ENCODE assay signal across 8 cellular contexts in the genomic region with DNA sequence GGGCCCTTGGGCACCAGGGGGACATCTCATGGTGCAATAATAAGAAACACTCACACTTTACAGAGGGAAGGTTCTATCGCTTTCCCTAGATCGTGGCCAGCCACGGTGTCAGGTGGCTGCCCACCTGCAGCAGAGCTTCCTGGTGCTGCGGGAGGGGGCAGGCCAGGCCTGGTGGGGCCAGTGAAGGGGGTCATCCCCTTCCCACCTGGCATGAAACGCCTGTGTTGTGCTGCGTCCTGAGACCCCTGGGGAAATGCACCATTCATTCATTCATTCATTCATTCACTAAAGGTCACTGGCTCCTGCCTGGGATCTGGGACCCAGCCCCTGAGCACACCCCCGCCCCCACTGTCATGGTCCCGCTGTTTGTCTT.
A peak's percentile ranks its signal among the peaks of the same experiment; 100 is the strongest.
DNase-seq lines count a peak whose midpoint lies in the region; ATAC-seq and TF ChIP-seq lines count a peak whose summit lies in the region.

No MANE protein-coding gene starts in this region.

- DNase-seq in HFF-Myc (ENCODE audit: extremely low read depth, low read depth) (no peak), iPS DF 6.9 (ENCODE audit: low read depth, low spot score) (no peak), NCI-H2227 (lab: John Stamatoyannopoulos, UW; ENCODE audit: unreplicated experiment) (no peak), SKM-1 treated with dmso at 0.1 percent for 144 hours (lab: John Stamatoyannopoulos, UW; ENCODE audit: unreplicated experiment) (no peak)
- no peak for DNase-seq in stimulated activated CD4-positive, alpha-beta T cell treated with anti-CD3 and anti-CD28 coated beads, Interleukin-12 subunit alpha, Interleukin-12 subunit beta, amount 100 ng/mL, for 4 hours

- no peaks in the 10 kb centered on the region for H3K9me3 Mint-ChIP-seq in activated naive CD8-positive, alpha-beta T cell (ENCODE audit: low read depth)
- H3K9me3 Mint-ChIP-seq in stimulated activated memory B cell treated with anti-CD40 and anti-IgM and Interleukin-4, amounts not matched to agents 10 μg/mL and 1 μg/mL and 100 μg/mL, for 72 hours = no peaks in the 10 kb centered on the region

- no peak for ATAC-seq in stimulated activated memory B cell treated with anti-CD40 and anti-IgM and Interleukin-4, amounts not matched to agents 10 μg/mL and 1 μg/mL and 100 μg/mL, for 72 hours
- no peak for ATAC-seq in HG03108 (IDR thresholded peaks at IDR 0.05; ENCODE audit: unreplicated experiment)

- TF ChIP-seq CTCF in HFF-Myc (IDR thresholded peaks at IDR 0.05; ENCODE audit: low read depth, low read length, missing control alignments) = no peak

- peak overlapping the region; percentile 46 for H3K27ac Mint-ChIP-seq in activated naive CD8-positive, alpha-beta T cell
- H3K27ac Mint-ChIP-seq in stimulated activated memory B cell treated with anti-CD40 and anti-IgM and Interleukin-4, amounts not matched to agents 10 μg/mL and 1 μg/mL and 100 μg/mL, for 72 hours = peak overlapping the region; percentile 69

- no peaks in the 10 kb centered on the region for H3K36me3 Mint-ChIP-seq in activated naive CD8-positive, alpha-beta T cell
- no peaks in the 10 kb centered on the region for H3K36me3 Mint-ChIP-seq in stimulated activated memory B cell treated with anti-CD40 and anti-IgM and Interleukin-4, amounts not matched to agents 10 μg/mL and 1 μg/mL and 100 μg/mL, for 72 hours

- H3K27me3 Mint-ChIP-seq in activated naive CD8-positive, alpha-beta T cell = peaks cover 8% of the 10 kb centered on the region
- H3K27me3 Mint-ChIP-seq in stimulated activated memory B cell treated with anti-CD40 and anti-IgM and Interleukin-4, amounts not matched to agents 10 μg/mL and 1 μg/mL and 100 μg/mL, for 72 hours = peaks cover 56% of the 10 kb centered on the region

- H3K4me3 Mint-ChIP-seq in activated naive CD8-positive, alpha-beta T cell = peak overlapping the region; percentile 79
- peak overlapping the region; percentile 83 for H3K4me3 Mint-ChIP-seq in stimulated activated memory B cell treated with anti-CD40 and anti-IgM and Interleukin-4, amounts not matched to agents 10 μg/mL and 1 μg/mL and 100 μg/mL, for 72 hours

- H3K27me3 ChIP-seq in iPS DF 6.9 (ENCODE audit: control insufficient read depth, insufficient read depth, low read length) = no peaks in the 10 kb centered on the region

- peaks cover 13% of the 10 kb centered on the region for H3K4me1 Mint-ChIP-seq in activated naive CD8-positive, alpha-beta T cell (ENCODE audit: low read depth)
- H3K4me1 Mint-ChIP-seq in stimulated activated memory B cell treated with anti-CD40 and anti-IgM and Interleukin-4, amounts not matched to agents 10 μg/mL and 1 μg/mL and 100 μg/mL, for 72 hours = peaks cover 12% of the 10 kb centered on the region

- H3K4me1 ChIP-seq in iPS DF 6.9 (ENCODE audit: control insufficient read depth, insufficient read depth, low read length) = peaks cover 5% of the 10 kb centered on the region; the same call in 1 of the 2 replicates

- H3K9me3 ChIP-seq in iPS DF 6.9 (ENCODE audit: control insufficient read depth, insufficient read depth, low read length) = no peaks in the 10 kb centered on the region

- no peaks in the 10 kb centered on the region for H3K36me3 ChIP-seq in iPS DF 6.9 (ENCODE audit: control insufficient read depth, insufficient read depth, low read length)

- H3K4me3 ChIP-seq in HFF-Myc (replicated peaks; ENCODE audit: low read depth, low read length) (peak overlapping the region; percentile 37), iPS DF 6.9 (ENCODE audit: low read length) (peak overlapping the region; percentile 72; the same call in 1 of the 2 replicates)

- H3K27ac ChIP-seq in iPS DF 6.9 (ENCODE audit: low read length) = no peak overlapping the region

- WGBS in iPS DF 6.9 (ENCODE audit: insufficient coverage, insufficient read length) = no CpG with 5 or more reads among the region's 8 CpGs
